Comparison of ENCODE assay signal across 1 cellular context in the genomic region with DNA sequence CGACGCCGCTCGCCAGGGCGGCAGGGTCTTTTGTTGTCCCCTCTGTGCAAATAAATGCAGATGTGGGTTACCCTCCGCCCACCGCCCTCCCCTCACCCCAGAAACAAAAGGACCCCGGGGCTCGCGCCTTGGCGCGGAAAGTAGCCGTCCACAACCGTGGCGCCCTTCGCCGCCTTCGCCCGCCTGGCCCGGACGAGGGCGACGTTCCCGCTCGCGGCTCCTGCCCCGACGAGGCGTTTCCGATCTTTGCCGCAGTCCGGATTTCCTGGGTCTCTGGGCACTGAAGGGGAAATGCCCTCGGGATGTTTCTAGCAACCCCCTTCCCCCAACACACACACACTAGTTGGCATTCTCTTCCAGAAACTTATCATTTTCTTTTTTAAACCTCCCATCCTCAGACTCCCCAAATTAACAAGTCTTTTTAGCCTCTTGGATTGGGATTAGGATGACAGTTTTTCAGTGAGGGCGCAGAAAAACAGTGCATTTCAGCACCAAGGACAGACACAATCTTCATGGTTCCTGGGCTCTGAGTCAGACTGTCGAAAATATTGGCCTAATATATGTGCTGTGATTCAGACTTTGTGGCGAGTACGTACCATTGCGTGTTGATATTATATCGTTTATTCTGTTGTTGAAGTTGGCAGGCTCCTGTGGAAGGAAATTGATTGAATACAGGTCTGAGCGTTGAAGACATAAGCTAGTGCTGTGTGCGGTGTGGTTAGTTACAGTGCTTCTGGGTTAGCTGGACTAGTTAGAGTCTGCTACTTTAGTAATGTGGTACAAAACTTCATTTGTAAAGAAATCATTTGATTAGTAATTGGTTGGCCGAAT.
TF ChIP-seq lines count a peak whose summit lies in the region.

No MANE protein-coding gene starts in this region.

TF ChIP-seq in GM12878, 131 proteins besides CTCF, POLR2A, EP300 and RAD21 (continued from another document):
- TF ChIP-seq PAX5 (IDR thresholded peaks at IDR 0.05; ENCODE audit: borderline replicate concordance, low read depth, low read length): 0 out of 2 replicates have a peak, but pooled peaks have one; percentile 27
- TF ChIP-seq, protein P1, sequence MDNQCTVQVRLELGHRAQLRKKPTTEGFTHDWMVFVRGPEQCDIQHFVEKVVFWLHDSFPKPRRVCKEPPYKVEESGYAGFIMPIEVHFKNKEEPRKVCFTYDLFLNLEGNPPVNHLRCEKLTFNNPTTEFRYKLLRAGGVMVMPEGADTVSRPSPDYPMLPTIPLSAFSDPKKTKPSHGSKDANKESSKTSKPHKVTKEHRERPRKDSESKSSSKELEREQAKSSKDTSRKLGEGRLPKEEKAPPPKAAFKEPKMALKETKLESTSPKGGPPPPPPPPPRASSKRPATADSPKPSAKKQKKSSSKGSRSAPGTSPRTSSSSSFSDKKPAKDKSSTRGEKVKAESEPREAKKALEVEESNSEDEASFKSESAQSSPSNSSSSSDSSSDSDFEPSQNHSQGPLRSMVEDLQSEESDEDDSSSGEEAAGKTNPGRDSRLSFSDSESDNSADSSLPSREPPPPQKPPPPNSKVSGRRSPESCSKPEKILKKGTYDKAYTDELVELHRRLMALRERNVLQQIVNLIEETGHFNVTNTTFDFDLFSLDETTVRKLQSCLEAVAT (IDR thresholded peaks at IDR 0.05): peak; percentile 91
- TF ChIP-seq, protein P2, sequence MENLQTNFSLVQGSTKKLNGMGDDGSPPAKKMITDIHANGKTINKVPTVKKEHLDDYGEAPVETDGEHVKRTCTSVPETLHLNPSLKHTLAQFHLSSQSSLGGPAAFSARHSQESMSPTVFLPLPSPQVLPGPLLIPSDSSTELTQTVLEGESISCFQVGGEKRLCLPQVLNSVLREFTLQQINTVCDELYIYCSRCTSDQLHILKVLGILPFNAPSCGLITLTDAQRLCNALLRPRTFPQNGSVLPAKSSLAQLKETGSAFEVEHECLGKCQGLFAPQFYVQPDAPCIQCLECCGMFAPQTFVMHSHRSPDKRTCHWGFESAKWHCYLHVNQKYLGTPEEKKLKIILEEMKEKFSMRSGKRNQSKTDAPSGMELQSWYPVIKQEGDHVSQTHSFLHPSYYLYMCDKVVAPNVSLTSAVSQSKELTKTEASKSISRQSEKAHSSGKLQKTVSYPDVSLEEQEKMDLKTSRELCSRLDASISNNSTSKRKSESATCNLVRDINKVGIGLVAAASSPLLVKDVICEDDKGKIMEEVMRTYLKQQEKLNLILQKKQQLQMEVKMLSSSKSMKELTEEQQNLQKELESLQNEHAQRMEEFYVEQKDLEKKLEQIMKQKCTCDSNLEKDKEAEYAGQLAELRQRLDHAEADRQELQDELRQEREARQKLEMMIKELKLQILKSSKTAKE (IDR thresholded peaks at IDR 0.05; ENCODE audit: low read depth, poor library complexity, severe bottlenecking): no peak
- no peak for TF ChIP-seq LARP7 (IDR thresholded peaks at IDR 0.05)
- TF ChIP-seq, protein P3, sequence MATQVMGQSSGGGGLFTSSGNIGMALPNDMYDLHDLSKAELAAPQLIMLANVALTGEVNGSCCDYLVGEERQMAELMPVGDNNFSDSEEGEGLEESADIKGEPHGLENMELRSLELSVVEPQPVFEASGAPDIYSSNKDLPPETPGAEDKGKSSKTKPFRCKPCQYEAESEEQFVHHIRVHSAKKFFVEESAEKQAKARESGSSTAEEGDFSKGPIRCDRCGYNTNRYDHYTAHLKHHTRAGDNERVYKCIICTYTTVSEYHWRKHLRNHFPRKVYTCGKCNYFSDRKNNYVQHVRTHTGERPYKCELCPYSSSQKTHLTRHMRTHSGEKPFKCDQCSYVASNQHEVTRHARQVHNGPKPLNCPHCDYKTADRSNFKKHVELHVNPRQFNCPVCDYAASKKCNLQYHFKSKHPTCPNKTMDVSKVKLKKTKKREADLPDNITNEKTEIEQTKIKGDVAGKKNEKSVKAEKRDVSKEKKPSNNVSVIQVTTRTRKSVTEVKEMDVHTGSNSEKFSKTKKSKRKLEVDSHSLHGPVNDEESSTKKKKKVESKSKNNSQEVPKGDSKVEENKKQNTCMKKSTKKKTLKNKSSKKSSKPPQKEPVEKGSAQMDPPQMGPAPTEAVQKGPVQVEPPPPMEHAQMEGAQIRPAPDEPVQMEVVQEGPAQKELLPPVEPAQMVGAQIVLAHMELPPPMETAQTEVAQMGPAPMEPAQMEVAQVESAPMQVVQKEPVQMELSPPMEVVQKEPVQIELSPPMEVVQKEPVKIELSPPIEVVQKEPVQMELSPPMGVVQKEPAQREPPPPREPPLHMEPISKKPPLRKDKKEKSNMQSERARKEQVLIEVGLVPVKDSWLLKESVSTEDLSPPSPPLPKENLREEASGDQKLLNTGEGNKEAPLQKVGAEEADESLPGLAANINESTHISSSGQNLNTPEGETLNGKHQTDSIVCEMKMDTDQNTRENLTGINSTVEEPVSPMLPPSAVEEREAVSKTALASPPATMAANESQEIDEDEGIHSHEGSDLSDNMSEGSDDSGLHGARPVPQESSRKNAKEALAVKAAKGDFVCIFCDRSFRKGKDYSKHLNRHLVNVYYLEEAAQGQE (IDR thresholded peaks at IDR 0.05; ENCODE audit: low read depth, low read length): peak; percentile 93
- no peak for TF ChIP-seq PML (IDR thresholded peaks at IDR 0.05; ENCODE audit: low read length)
- TF ChIP-seq KAT2A (conservative IDR thresholded peaks at IDR 0.05; ENCODE audit: control insufficient read depth, low read depth, low read length): no peak
- TF ChIP-seq, protein P4, sequence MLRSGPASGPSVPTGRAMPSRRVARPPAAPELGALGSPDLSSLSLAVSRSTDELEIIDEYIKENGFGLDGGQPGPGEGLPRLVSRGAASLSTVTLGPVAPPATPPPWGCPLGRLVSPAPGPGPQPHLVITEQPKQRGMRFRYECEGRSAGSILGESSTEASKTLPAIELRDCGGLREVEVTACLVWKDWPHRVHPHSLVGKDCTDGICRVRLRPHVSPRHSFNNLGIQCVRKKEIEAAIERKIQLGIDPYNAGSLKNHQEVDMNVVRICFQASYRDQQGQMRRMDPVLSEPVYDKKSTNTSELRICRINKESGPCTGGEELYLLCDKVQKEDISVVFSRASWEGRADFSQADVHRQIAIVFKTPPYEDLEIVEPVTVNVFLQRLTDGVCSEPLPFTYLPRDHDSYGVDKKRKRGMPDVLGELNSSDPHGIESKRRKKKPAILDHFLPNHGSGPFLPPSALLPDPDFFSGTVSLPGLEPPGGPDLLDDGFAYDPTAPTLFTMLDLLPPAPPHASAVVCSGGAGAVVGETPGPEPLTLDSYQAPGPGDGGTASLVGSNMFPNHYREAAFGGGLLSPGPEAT (IDR thresholded peaks at IDR 0.05; ENCODE audit: low read depth): no peak
- TF ChIP-seq IRF4 (IDR thresholded peaks at IDR 0.05; ENCODE audit: low read depth, low read length): no peak
- no peak for TF ChIP-seq PAX8 (IDR thresholded peaks at IDR 0.05)
- TF ChIP-seq MEF2B (IDR thresholded peaks at IDR 0.05; ENCODE audit: partially characterized antibody, poor library complexity, severe bottlenecking): no peak
- TF ChIP-seq CREB1 (IDR thresholded peaks at IDR 0.05; ENCODE audit: low read depth): no peak
- no peak for TF ChIP-seq POLR2AphosphoS2 (IDR thresholded peaks at IDR 0.05; ENCODE audit: low read depth, low read length)
- no peak for TF ChIP-seq POLR2AphosphoS5 (IDR thresholded peaks at IDR 0.05; ENCODE audit: low read length)
- TF ChIP-seq, protein P5, sequence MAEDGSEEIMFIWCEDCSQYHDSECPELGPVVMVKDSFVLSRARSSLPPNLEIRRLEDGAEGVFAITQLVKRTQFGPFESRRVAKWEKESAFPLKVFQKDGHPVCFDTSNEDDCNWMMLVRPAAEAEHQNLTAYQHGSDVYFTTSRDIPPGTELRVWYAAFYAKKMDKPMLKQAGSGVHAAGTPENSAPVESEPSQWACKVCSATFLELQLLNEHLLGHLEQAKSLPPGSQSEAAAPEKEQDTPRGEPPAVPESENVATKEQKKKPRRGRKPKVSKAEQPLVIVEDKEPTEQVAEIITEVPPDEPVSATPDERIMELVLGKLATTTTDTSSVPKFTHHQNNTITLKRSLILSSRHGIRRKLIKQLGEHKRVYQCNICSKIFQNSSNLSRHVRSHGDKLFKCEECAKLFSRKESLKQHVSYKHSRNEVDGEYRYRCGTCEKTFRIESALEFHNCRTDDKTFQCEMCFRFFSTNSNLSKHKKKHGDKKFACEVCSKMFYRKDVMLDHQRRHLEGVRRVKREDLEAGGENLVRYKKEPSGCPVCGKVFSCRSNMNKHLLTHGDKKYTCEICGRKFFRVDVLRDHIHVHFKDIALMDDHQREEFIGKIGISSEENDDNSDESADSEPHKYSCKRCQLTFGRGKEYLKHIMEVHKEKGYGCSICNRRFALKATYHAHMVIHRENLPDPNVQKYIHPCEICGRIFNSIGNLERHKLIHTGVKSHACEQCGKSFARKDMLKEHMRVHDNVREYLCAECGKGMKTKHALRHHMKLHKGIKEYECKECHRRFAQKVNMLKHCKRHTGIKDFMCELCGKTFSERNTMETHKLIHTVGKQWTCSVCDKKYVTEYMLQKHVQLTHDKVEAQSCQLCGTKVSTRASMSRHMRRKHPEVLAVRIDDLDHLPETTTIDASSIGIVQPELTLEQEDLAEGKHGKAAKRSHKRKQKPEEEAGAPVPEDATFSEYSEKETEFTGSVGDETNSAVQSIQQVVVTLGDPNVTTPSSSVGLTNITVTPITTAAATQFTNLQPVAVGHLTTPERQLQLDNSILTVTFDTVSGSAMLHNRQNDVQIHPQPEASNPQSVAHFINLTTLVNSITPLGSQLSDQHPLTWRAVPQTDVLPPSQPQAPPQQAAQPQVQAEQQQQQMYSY (CRISPR knock-in tag; IDR thresholded peaks at IDR 0.05): no peak
